Comparison of ENCODE assay signal across 18 cellular contexts in genomic region chr2:206263959-206264603, GRCh38. TPM values are rescaled to one million over a fixed set of nuclear protein-coding genes. Genes with fewer than 3 reads are reported as not detected.
A peak's percentile ranks its signal among the peaks of the same experiment; 100 is the strongest.
DNase-seq lines count a peak whose midpoint lies in the region; ATAC-seq and TF ChIP-seq lines count a peak whose summit lies in the region.
"Had no signal": no experiment of that assay in that cellular context is flagged by ENCODE, and none has a peak within 500 bp of the region (broad histone marks: within the 10 kb centered on the region; RNA-seq: fewer than 3 reads in every experiment).

No MANE protein-coding gene starts in this region.

- H3K27ac Mint-ChIP-seq in activated naive CD4-positive, alpha-beta T cell treated with anti-CD3 and anti-CD28 coated beads, Interleukin-2, amount 50 U/mL, for 24 hours: no peak overlapping the region
- no peak overlapping the region for H3K27ac Mint-ChIP-seq in activated naive CD4-positive, alpha-beta T cell treated with anti-CD3 and anti-CD28 coated beads, Interleukin-2, amount 50 U/mL, for 72 hours
- H3K27ac Mint-ChIP-seq in GM23338: no peak overlapping the region
- peak overlapping the region; percentile 23; the same call in 1 of the 2 replicates for H3K27ac Mint-ChIP-seq in WTC11
- no peak overlapping the region for H3K27ac Mint-ChIP-seq in naive thymus-derived CD4-positive, alpha-beta T cell
- H3K27ac Mint-ChIP-seq: CD4-positive, CD25-positive, alpha-beta regulatory T cell had no signal

- ATAC-seq in activated naive CD4-positive, alpha-beta T cell treated with anti-CD3 and anti-CD28 coated beads, Interleukin-2, amount 50 U/mL, for 72 hours: no peak
- ATAC-seq in GM23338: peak; percentile 11; the same call in 2 of the 3 replicates
- no peak for ATAC-seq in WTC11
- no peak for ATAC-seq in naive thymus-derived CD4-positive, alpha-beta T cell
- ATAC-seq in HG02623 (IDR thresholded peaks at IDR 0.05; ENCODE audit: unreplicated experiment): no peak
- ATAC-seq: HepG2, PC-3 had no signal

- no peak overlapping the region for H2AFZ ChIP-seq in GM23338

- peaks cover 3% of the 10 kb centered on the region; the same call in 1 of the 2 replicates for H3K9me2 ChIP-seq in GM23338 (ENCODE audit: insufficient read depth)

- no peak overlapping the region for H3K27ac ChIP-seq in GM23338 (ENCODE audit: low read depth)
- no peak overlapping the region for H3K27ac ChIP-seq in naive thymus-derived CD4-positive, alpha-beta T cell (ENCODE audit: low read depth, low read length)
- H3K27ac ChIP-seq: RWPE1 had no signal

- TF ChIP-seq CTCF in GM23338 (conservative IDR thresholded peaks at IDR 0.05; ENCODE audit: low read depth in 2 of 2) (no peak), WTC11 (IDR thresholded peaks at IDR 0.05) (no peak)

- H3K27me3 ChIP-seq in GM23338 (ENCODE audit: insufficient read depth): peaks cover 25% of the 10 kb centered on the region
- peaks cover 6 to 13% of the 10 kb centered on the region in 2 donors for H3K27me3 ChIP-seq in naive thymus-derived CD4-positive, alpha-beta T cell (ENCODE audit: control insufficient read depth in 2 of 2, insufficient read depth in 2 of 2, low read length in 2 of 2)

- peaks cover 7% of the 10 kb centered on the region for H3K4me1 Mint-ChIP-seq in activated naive CD4-positive, alpha-beta T cell treated with anti-CD3 and anti-CD28 coated beads, Interleukin-2, amount 50 U/mL, for 24 hours
- H3K4me1 Mint-ChIP-seq in GM23338: peaks cover 34% of the 10 kb centered on the region
- H3K4me1 Mint-ChIP-seq in WTC11: peaks cover 55% of the 10 kb centered on the region
- H3K4me1 Mint-ChIP-seq in naive thymus-derived CD4-positive, alpha-beta T cell: peaks cover 0 to 11% (median 8%) of the 10 kb centered on the region in 7 donors

- peaks cover 63% of the 10 kb centered on the region for H3K27me3 Mint-ChIP-seq in activated naive CD4-positive, alpha-beta T cell treated with anti-CD3 and anti-CD28 coated beads, Interleukin-2, amount 50 U/mL, for 24 hours
- H3K27me3 Mint-ChIP-seq in GM23338 (ENCODE audit: insufficient read depth, low read depth, poor library complexity): peaks cover 21% of the 10 kb centered on the region
- H3K27me3 Mint-ChIP-seq in WTC11 (ENCODE audit: low read depth): peaks cover 100% of the 10 kb centered on the region
- peaks cover 73 to 91% (median 77%) of the 10 kb centered on the region in 5 donors for H3K27me3 Mint-ChIP-seq in naive thymus-derived CD4-positive, alpha-beta T cell

- intact Hi-C loops in naive thymus-derived CD4-positive, alpha-beta T cell (cut with micrococcal nuclease): no loop called here

- H3K36me3 Mint-ChIP-seq in activated naive CD4-positive, alpha-beta T cell treated with anti-CD3 and anti-CD28 coated beads, Interleukin-2, amount 50 U/mL, for 24 hours: peaks cover 3% of the 10 kb centered on the region
- H3K36me3 Mint-ChIP-seq in activated naive CD4-positive, alpha-beta T cell treated with anti-CD3 and anti-CD28 coated beads, Interleukin-2, amount 50 U/mL, for 72 hours: peaks cover 0 to 29% of the 10 kb centered on the region in 2 donors
- H3K36me3 Mint-ChIP-seq in GM23338 (ENCODE audit: low read depth): no peaks in the 10 kb centered on the region
- no peaks in the 10 kb centered on the region for H3K36me3 Mint-ChIP-seq in WTC11
- peaks cover 0 to 8% (median 0%) of the 10 kb centered on the region in 5 donors for H3K36me3 Mint-ChIP-seq in naive thymus-derived CD4-positive, alpha-beta T cell
- H3K36me3 Mint-ChIP-seq: CD4-positive, CD25-positive, alpha-beta regulatory T cell had no signal

- POLR2A ChIA-PET in WTC11 (lab: Charles Lee): no interaction called here
- POLR2A ChIA-PET in naive thymus-derived CD4-positive, alpha-beta T cell (lab: Charles Lee): interaction anchor here (0.5 kb wide), 1 partner anchor 175 kb away, joined by 3 read pairs; no protein-coding TSS in a partner anchor

- DNase-seq in activated naive CD4-positive, alpha-beta T cell treated with anti-CD3 and anti-CD28 coated beads, Interleukin-2, amount 50 U/mL, for 72 hours (ENCODE audit: low spot score in 2 of 2): no peak
- DNase-seq in GM23338 (ENCODE audit: low spot score) (no peak), WTC11 (ENCODE audit: low spot score) (no peak), retina (no peak)
- no peak for DNase-seq in naive thymus-derived CD4-positive, alpha-beta T cell
- DNase-seq: CD4-positive, CD25-positive, alpha-beta regulatory T cell; GOT3; KG1; NCI-H1092; NCI-H146; NCI-H2081; NCI-H510A; NCI-H82; PC-3 had no signal

- no peak overlapping the region for H3K4me3 ChIP-seq in GM23338
- no peak overlapping the region for H3K4me3 ChIP-seq in naive thymus-derived CD4-positive, alpha-beta T cell (ENCODE audit: low read length)

- CTCF ChIA-PET in WTC11 (lab: Charles Lee): interaction anchor here (0.6 to 1.3 kb wide), 3 partner anchors 10 to 46 kb away, joined by 3 to 5 read pairs (median 3); partner anchors contain the start of gene ZDBF2
- CTCF ChIA-PET in naive thymus-derived CD4-positive, alpha-beta T cell (lab: Charles Lee): no interaction called here

- H3F3A ChIP-seq in GM23338 (replicated peaks; ENCODE audit: low read depth): no peaks in the 10 kb centered on the region

- H3K36me3 ChIP-seq in GM23338 (ENCODE audit: insufficient read depth): no peaks in the 10 kb centered on the region
- H3K36me3 ChIP-seq in naive thymus-derived CD4-positive, alpha-beta T cell (ENCODE audit: control insufficient read depth in 2 of 3, insufficient read depth in 3 of 3, low read length in 3 of 3): no peaks in the 10 kb centered on the region

- no peaks in the 10 kb centered on the region for H3K9me3 Mint-ChIP-seq in activated naive CD4-positive, alpha-beta T cell treated with anti-CD3 and anti-CD28 coated beads, Interleukin-2, amount 50 U/mL, for 24 hours
- H3K9me3 Mint-ChIP-seq in activated naive CD4-positive, alpha-beta T cell treated with anti-CD3 and anti-CD28 coated beads, Interleukin-2, amount 50 U/mL, for 72 hours: no peaks in the 10 kb centered on the region
- no peaks in the 10 kb centered on the region for H3K9me3 Mint-ChIP-seq in GM23338
- no peaks in the 10 kb centered on the region for H3K9me3 Mint-ChIP-seq in WTC11
- H3K9me3 Mint-ChIP-seq in naive thymus-derived CD4-positive, alpha-beta T cell: peaks cover 0 to 25% (median 5%) of the 10 kb centered on the region in 11 donors

- H3K4me1 ChIP-seq in GM23338 (ENCODE audit: insufficient read depth): peaks cover 11% of the 10 kb centered on the region
- no peaks in the 10 kb centered on the region for H3K4me1 ChIP-seq in naive thymus-derived CD4-positive, alpha-beta T cell (ENCODE audit: control insufficient read depth in 2 of 2, insufficient read depth in 2 of 2, low read length in 2 of 2)

- no peak overlapping the region for H3K4me2 ChIP-seq in GM23338

- H4K20me1 ChIP-seq in GM23338 (replicated peaks; ENCODE audit: insufficient read depth): no peaks in the 10 kb centered on the region

- H3K9me3 ChIP-seq in naive thymus-derived CD4-positive, alpha-beta T cell (ENCODE audit: control insufficient read depth in 2 of 3, low read length in 3 of 3): no peaks in the 10 kb centered on the region

- no peaks in the 10 kb centered on the region for H3K79me2 ChIP-seq in GM23338 (replicated peaks; ENCODE audit: insufficient read depth)

- H3K4me3 Mint-ChIP-seq in activated naive CD4-positive, alpha-beta T cell treated with anti-CD3 and anti-CD28 coated beads, Interleukin-2, amount 50 U/mL, for 24 hours: peak overlapping the region; percentile 9
- H3K4me3 Mint-ChIP-seq in GM23338 (peak overlapping the region; percentile 9; the same call in 2 of the 3 replicates), WTC11 (peak overlapping the region; percentile 40)
- peak overlapping the region in 7 of 10 donors; percentile 7 to 29 (median 13) for H3K4me3 Mint-ChIP-seq in naive thymus-derived CD4-positive, alpha-beta T cell

TF ChIP-seq in GM23338, 12 proteins besides CTCF, POLR2A, EP300 and RAD21:
- TF ChIP-seq EZH2phosphoT487 (IDR thresholded peaks at IDR 0.05; ENCODE audit: unreplicated experiment) (no peak), JUNB (IDR thresholded peaks at IDR 0.05; ENCODE audit: unreplicated experiment) (no peak), CREB1 (CRISPR knock-in tag; IDR thresholded peaks at IDR 0.05; ENCODE audit: low read depth) (no peak)

TF ChIP-seq in WTC11, 78 proteins besides CTCF, POLR2A, EP300 and RAD21:
- TF ChIP-seq MAX (CRISPR knock-in tag; IDR thresholded peaks at IDR 0.05): 0 out of 2 replicates have a peak, but pooled peaks have one; percentile 17
- TF ChIP-seq NFATC4 (CRISPR knock-in tag; IDR thresholded peaks at IDR 0.05): no peak
- TF ChIP-seq ATF6 (CRISPR knock-in tag; IDR thresholded peaks at IDR 0.05): no peak
- TF ChIP-seq ZBTB21 (CRISPR knock-in tag; IDR thresholded peaks at IDR 0.05; ENCODE audit: borderline replicate concordance): no peak

RNA-seq across cellular contexts. Expression of gene ZDBF2, which starts 10.4 kb away (rescaled TPM):
- total RNA-seq in activated naive CD4-positive, alpha-beta T cell treated with anti-CD3 and anti-CD28 coated beads, Interleukin-2, amount 50 U/mL, for 72 hours: 10 to 100 TPM in 1 of 2 donors, 1 to 10 TPM in 1; 5.6 to 18.1 TPM
- total RNA-seq in GM23338 (2014; rRNA removed; shearing (Covaris generic)): 35.6 and 41.1 TPM in 2 replicates
- 7.5 and 7.6 TPM in 2 replicates for polyA plus RNA-seq in GM23338 (2016; fragmentation: Nextera tagmentation; extraction: Ambion mirVana)
- 15.6 to 16.1 TPM (median 16.0 TPM) in 3 replicates for total RNA-seq in WTC11 (2021)
- 10 to 100 TPM in 4 of 5 experiments, 1 to 10 TPM in 1; 9.1 to 22.4 (median 16.0) TPM for total RNA-seq in naive thymus-derived CD4-positive, alpha-beta T cell
- polyA plus RNA-seq in naive thymus-derived CD4-positive, alpha-beta T cell: 1 to 10 TPM; 4.4 to 6.7 TPM
